23 cellular contexts compared by ENCODE assay signal in the genomic region with DNA sequence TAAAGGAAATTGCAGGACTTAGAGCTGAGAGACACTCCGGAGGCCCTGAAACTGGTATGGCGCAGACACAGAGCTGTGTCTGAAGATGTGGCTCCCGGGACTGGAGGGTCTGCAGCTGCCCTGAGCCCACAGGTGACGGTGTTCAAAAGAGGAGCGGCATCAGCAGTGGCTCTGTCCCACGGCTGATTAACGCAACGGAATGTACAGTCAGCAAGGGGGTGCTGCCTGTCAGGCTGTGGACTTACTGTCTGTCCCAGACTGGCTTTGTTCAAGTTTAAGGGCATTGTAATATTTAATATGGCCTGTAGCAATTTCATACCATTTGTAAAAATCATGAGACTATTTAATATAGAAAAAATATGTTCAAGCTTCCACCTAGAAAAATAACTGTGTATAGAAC.
A peak's percentile ranks its signal among the peaks of the same experiment; 100 is the strongest.
DNase-seq lines count a peak whose midpoint lies in the region; ATAC-seq, FAIRE-seq and TF ChIP-seq lines count a peak whose summit lies in the region.
"Had no signal": no experiment of that assay in that cellular context is flagged by ENCODE, and none has a peak within 500 bp of the region (broad histone marks: within the 10 kb centered on the region; RNA-seq: fewer than 3 reads in every experiment).

No MANE protein-coding gene starts in this region.

- POLR2A ChIA-PET in K562 (lab: Yijun Ruan, JAX) = no interaction called here

- H3K4me1 Mint-ChIP-seq in nephron = peaks cover 48% of the 10 kb centered on the region

- 59% methylated on average over 8 of the region's 8 CpGs for WGBS in K562 (ENCODE audit: insufficient coverage, low coverage, missing lambda C conversion rate)
- WGBS in stomach, 5 donors = 84 to 94% (median 92%) methylated on average over 8 of the region's 8 CpGs

- DNase-seq in DMS 273 (lab: John Stamatoyannopoulos, UW; ENCODE audit: unreplicated experiment) = peak; percentile 15
- DNase-seq in DMS 273 treated with DMSO at 0.1 percent for 48 hours (lab: John Stamatoyannopoulos, UW) = no peak
- peak; percentile 9 for DNase-seq in RKO (ENCODE audit: low spot score)
- peak in 2 of 4 experiments; percentile 29 to 34 for DNase-seq in K562 (ENCODE audit: extremely low read depth in 1 of 4, low spot score in 3 of 4)
- no peak for DNase-seq in stomach
- no peak for DNase-seq in inferior parietal cortex (ENCODE audit: extremely low spot score)
- DNase-seq: activated CD4-positive, CD25-positive, alpha-beta regulatory T cell; activated T-cell treated with anti-CD3 and anti-CD28 coated beads, Interleukin-2, amount 50 U/mL, for 24 hours; COR-L47; esophagus squamous epithelium; GM23248; mucosa of descending colon; NCI-H1417; NCI-H510A treated with DMSO at 0.1 percent for 48 hours; spleen; stimulated activated CD4-positive, alpha-beta T cell treated with anti-CD3 and anti-CD28 coated beads, Interleukin-4, amount 100 ng/mL, for 4 hours; T-cell had no signal

- H3K27me3 Mint-ChIP-seq in nephron (ENCODE audit: low read depth) = no peaks in the 10 kb centered on the region
- H3K27me3 Mint-ChIP-seq: activated naive CD4-positive, alpha-beta T cell treated with anti-CD3 and anti-CD28 coated beads, Interleukin-2, amount 50 U/mL, for 24 hours; activated T-cell treated with anti-CD3 and anti-CD28 coated beads, Interleukin-2, amount 50 U/mL, for 24 hours; T-cell had no signal

- no peaks in the 10 kb centered on the region for H4K20me1 ChIP-seq in K562 (replicated peaks; ENCODE audit: control insufficient read depth, insufficient read depth, low read length)

- H3K4me2 ChIP-seq in K562 (ENCODE audit: insufficient read depth, low read length) = no peak overlapping the region

- CTCF ChIA-PET in K562 (lab: Yijun Ruan, JAX; ENCODE audit: low intra/inter-chr PET ratio) = interaction anchor here (0.9 to 2.8 kb wide), 3 partner anchors 108 to 428 kb away, joined by 3 to 13 read pairs (median 6); no protein-coding TSS in a partner anchor

- TF ChIP-seq POLR2A in K562 (conservative IDR thresholded peaks at IDR 0.05) (no peak), GM18505 (IDR thresholded peaks at IDR 0.05; ENCODE audit: borderline replicate concordance, extremely low read depth, insufficient read depth, insufficient read length) (no peak), stomach (IDR thresholded peaks at IDR 0.05) (no peak)

- in situ Hi-C loops in K562 (cut with MboI) = no loop called here

- ATAC-seq in K562 (peak; percentile 88), GM18505 (IDR thresholded peaks at IDR 0.05; ENCODE audit: unreplicated experiment) (no peak)
- ATAC-seq: mucosa of descending colon, T-cell had no signal

- H3K4me3 ChIP-seq in K562 (no peak overlapping the region), stomach (no peak overlapping the region)
- H3K4me3 ChIP-seq: esophagus squamous epithelium, GM23248, mucosa of descending colon, spleen had no signal

- H3K79me2 ChIP-seq in K562 (ENCODE audit: control insufficient read depth, insufficient read depth, low read length) = no peaks in the 10 kb centered on the region

- TF ChIP-seq CTCF in K562 (IDR thresholded peaks at IDR 0.05 in 2 of 3, conservative IDR thresholded peaks at IDR 0.05 in 1 of 3; ENCODE audit: insufficient read depth in 2 of 3, low read depth in 1 of 3, low read length in 3 of 3) (peak; percentile 52 to 71 (median 64)), nephron (IDR thresholded peaks at IDR 0.05; ENCODE audit: unreplicated experiment in 3 of 3) (no peak), stomach (IDR thresholded peaks at IDR 0.05) (no peak)

- H3K9me3 ChIP-seq in K562 (replicated peaks; ENCODE audit: control insufficient read depth, insufficient read depth, low read depth, low read length) = no peaks in the 10 kb centered on the region
- no peaks in the 10 kb centered on the region for H3K9me3 ChIP-seq in stomach
- H3K9me3 ChIP-seq: esophagus squamous epithelium, mucosa of descending colon, neutrophil, spleen had no signal

- H3K36me3 Mint-ChIP-seq in nephron (ENCODE audit: low read depth) = no peaks in the 10 kb centered on the region
- H3K36me3 Mint-ChIP-seq: T-cell had no signal

- H3K36me3 ChIP-seq in K562 (ENCODE audit: control insufficient read depth, insufficient read depth, low read length) = no peaks in the 10 kb centered on the region
- H3K36me3 ChIP-seq in stomach = no peaks in the 10 kb centered on the region
- H3K36me3 ChIP-seq: esophagus squamous epithelium, neutrophil, spleen had no signal

- H2AFZ ChIP-seq in K562 (ENCODE audit: low read depth, low read length) = no peak overlapping the region
- H2AFZ ChIP-seq: GM23248 had no signal

- no TSS peak for BruUV-seq in K562 (replicated peaks; lab: Mats Ljungman, UMichigan)

- H3K27me3 ChIP-seq in K562 (ENCODE audit: control insufficient read depth in 2 of 2, insufficient read depth in 2 of 2, low read length in 2 of 2) (peaks cover 0 to 8% of the 10 kb centered on the region in 2 experiments; a peak in 1 of 5 replicates), stomach (peaks cover 0 to 3% (median 0%) of the 10 kb centered on the region in 3 donors)
- H3K27me3 ChIP-seq: neutrophil, spleen had no signal

- intact Hi-C loops in K562 (cut with micrococcal nuclease) = no loop called here
- intact Hi-C loops in stomach (cut with DNase I; ENCODE audit: low total_unique reads) = no loop called here

- no peak overlapping the region for H3K27ac ChIP-seq in K562 (ENCODE audit: extremely low read depth, low read depth, low read length)
- no peak overlapping the region for H3K27ac ChIP-seq in stomach
- H3K27ac ChIP-seq: 22Rv1, esophagus squamous epithelium, GM23248, neutrophil, spleen had no signal

- TF ChIP-seq EP300 in K562 (IDR thresholded peaks at IDR 0.05; ENCODE audit: low read length) = no peak
- TF ChIP-seq EP300 in stomach (IDR thresholded peaks at IDR 0.05) = no peak

- no peaks in the 10 kb centered on the region for H3K9me3 Mint-ChIP-seq in nephron
- H3K9me3 Mint-ChIP-seq: activated naive CD4-positive, alpha-beta T cell treated with anti-CD3 and anti-CD28 coated beads, Interleukin-2, amount 50 U/mL, for 24 hours; activated T-cell treated with anti-CD3 and anti-CD28 coated beads, Interleukin-2, amount 50 U/mL, for 24 hours; T-cell had no signal

- peak; percentile 76 to 82 for TF ChIP-seq RAD21 in K562 (CRISPR knock-in tag; conservative IDR thresholded peaks at IDR 0.05 in 1 of 2, IDR thresholded peaks at IDR 0.05 in 1 of 2)

- peak; percentile 62 for FAIRE-seq in K562 (lab: Jason Lieb, UNC)
- FAIRE-seq: colon had no signal

- H3K9ac ChIP-seq in K562 (ENCODE audit: insufficient read depth in 1 of 2, low read depth in 2 of 2, low read length in 2 of 2) = no peak overlapping the region
- H3K9ac ChIP-seq: GM23248 had no signal

- H3K27ac Mint-ChIP-seq in nephron = peak overlapping the region; percentile 7 to 94 (median 50)
- H3K27ac Mint-ChIP-seq: activated naive CD4-positive, alpha-beta T cell treated with anti-CD3 and anti-CD28 coated beads, Interleukin-2, amount 50 U/mL, for 24 hours; activated T-cell treated with anti-CD3 and anti-CD28 coated beads, Interleukin-2, amount 50 U/mL, for 24 hours had no signal

- no peak overlapping the region for H3K4me3 Mint-ChIP-seq in nephron
- H3K4me3 Mint-ChIP-seq: activated naive CD4-positive, alpha-beta T cell treated with anti-CD3 and anti-CD28 coated beads, Interleukin-2, amount 50 U/mL, for 24 hours; activated T-cell treated with anti-CD3 and anti-CD28 coated beads, Interleukin-2, amount 50 U/mL, for 24 hours; T-cell had no signal

- H3K4me1 ChIP-seq in K562 (replicated peaks in 1 of 2; ENCODE audit: control insufficient read depth in 2 of 2, insufficient read depth in 2 of 2, low read length in 2 of 2) = no peaks in the 10 kb centered on the region; a peak in 1 of 5 replicates
- H3K4me1 ChIP-seq in stomach = peaks cover 0 to 9% (median 0%) of the 10 kb centered on the region in 4 donors

- no peaks in the 10 kb centered on the region for H3K9me1 ChIP-seq in K562 (ENCODE audit: control insufficient read depth, insufficient read depth, low read length)

TF ChIP-seq in K562, 482 proteins besides CTCF, POLR2A, EP300 and RAD21 (continues in another document):
- TF ChIP-seq, protein P1, sequence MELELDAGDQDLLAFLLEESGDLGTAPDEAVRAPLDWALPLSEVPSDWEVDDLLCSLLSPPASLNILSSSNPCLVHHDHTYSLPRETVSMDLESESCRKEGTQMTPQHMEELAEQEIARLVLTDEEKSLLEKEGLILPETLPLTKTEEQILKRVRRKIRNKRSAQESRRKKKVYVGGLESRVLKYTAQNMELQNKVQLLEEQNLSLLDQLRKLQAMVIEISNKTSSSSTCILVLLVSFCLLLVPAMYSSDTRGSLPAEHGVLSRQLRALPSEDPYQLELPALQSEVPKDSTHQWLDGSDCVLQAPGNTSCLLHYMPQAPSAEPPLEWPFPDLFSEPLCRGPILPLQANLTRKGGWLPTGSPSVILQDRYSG (tag; conservative IDR thresholded peaks at IDR 0.05; ENCODE audit: low read depth) = no peak
- TF ChIP-seq SMC3 (conservative IDR thresholded peaks at IDR 0.05; ENCODE audit: insufficient read depth, low read depth, low read length) (peak; percentile 34; the same call in 1 of the 2 replicates), MAFK (IDR thresholded peaks at IDR 0.05; ENCODE audit: low read length) (peak; percentile 13; the same call in 1 of the 2 replicates), ARID2 (IDR thresholded peaks at IDR 0.05) (peak; percentile 39; the same call in 1 of the 2 replicates), DEAF1 (CRISPR knock-in tag; IDR thresholded peaks at IDR 0.05) (peak; percentile 60)

Comparison
In these comparisons a context has a peak if more than half of its experiments do, and no peak if none do; other contexts are left out.
1. DNase-seq: peak in DMS 273 (single experiment) and RKO (single experiment); none in DMS 273 treated with DMSO at 0.1 percent for 48 hours (single experiment), stomach (single experiment) and inferior parietal cortex (single experiment).
2. CTCF ChIP-seq: peak in K562 (3 of 3); none in nephron (0 of 3) and stomach (0 of 7).